Comparison of ENCODE assay signal across 14 cellular contexts in the genomic region with DNA sequence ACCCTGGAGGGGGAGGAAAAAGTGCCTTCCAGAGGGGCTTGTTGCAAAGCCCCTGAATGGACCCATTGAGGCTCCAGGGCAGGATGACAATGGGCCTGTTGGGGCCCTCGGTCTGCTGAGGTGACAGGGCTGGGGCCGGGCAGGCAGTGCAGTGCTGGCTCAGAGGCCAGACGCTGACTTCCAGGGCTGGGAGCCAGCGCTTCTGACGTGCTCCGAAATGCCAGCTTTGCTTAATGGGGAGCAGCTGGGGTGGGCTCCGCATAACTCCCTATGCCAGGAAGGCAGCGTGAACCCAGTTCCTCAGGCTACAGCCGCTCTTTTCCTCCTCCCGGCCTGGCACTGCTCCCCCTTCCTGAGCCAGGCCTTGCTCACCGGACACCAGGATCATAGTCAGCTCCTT. TPM values are rescaled to one million over a fixed set of nuclear protein-coding genes. Genes with fewer than 3 reads are reported as not detected.
A peak's percentile ranks its signal among the peaks of the same experiment; 100 is the strongest.
DNase-seq lines count a peak whose midpoint lies in the region; ATAC-seq, FAIRE-seq and TF ChIP-seq lines count a peak whose summit lies in the region.
"Had no signal": no experiment of that assay in that cellular context is flagged by ENCODE, and none has a peak within 500 bp of the region (broad histone marks: within the 10 kb centered on the region; RNA-seq: fewer than 3 reads in every experiment).

No MANE protein-coding gene starts in this region.

- H3K4me1 ChIP-seq in esophagus muscularis mucosa (peaks cover 49 to 94% (median 91%) of the 10 kb centered on the region in 4 donors), tibial artery (peaks cover 12 to 100% (median 77%) of the 10 kb centered on the region in 4 donors)

- no peak for FAIRE-seq in D721Med (lab: Jason Lieb, UNC)
- FAIRE-seq: endothelial cell of umbilical vein had no signal

- no peak for TF ChIP-seq EP300 in esophagus muscularis mucosa (IDR thresholded peaks at IDR 0.05)

- H3K36me3 ChIP-seq in esophagus muscularis mucosa (no peaks in the 10 kb centered on the region), tibial artery (no peaks in the 10 kb centered on the region)

- TF ChIP-seq CTCF in esophagus muscularis mucosa (IDR thresholded peaks at IDR 0.05) (no peak), tibial artery (IDR thresholded peaks at IDR 0.05) (no peak), D721Med (IDR thresholded peaks at IDR 0.05; ENCODE audit: insufficient read depth, missing control alignments) (no peak)

- intact Hi-C loops in esophagus muscularis mucosa (cut with DNase I) = no loop called here
- intact Hi-C loops in tibial artery (cut with DNase I; ENCODE audit: low total_unique reads) = no loop called here

- TF ChIP-seq POLR2A in esophagus muscularis mucosa (IDR thresholded peaks at IDR 0.05; ENCODE audit: low read depth) = no peak

- H3K27ac ChIP-seq in esophagus muscularis mucosa (replicated peaks in 1 of 4) (peak overlapping the region; percentile 77 to 80 (median 78)), layer of hippocampus (ENCODE audit: low read depth, low read length) (peak overlapping the region; percentile 23), tibial artery (peak overlapping the region; percentile 77 to 98)
- H3K27ac ChIP-seq: C4-2B had no signal

- H3K9me3 ChIP-seq in esophagus muscularis mucosa (no peaks in the 10 kb centered on the region), tibial artery (no peaks in the 10 kb centered on the region)

- H3K27me3 ChIP-seq in esophagus muscularis mucosa (no peaks in the 10 kb centered on the region), layer of hippocampus (ENCODE audit: control insufficient read depth, insufficient read depth, low read length) (no peaks in the 10 kb centered on the region), tibial artery (no peaks in the 10 kb centered on the region)

- WGBS in esophagus muscularis mucosa = 60% methylated on average over 8 of the region's 11 CpGs

- ATAC-seq in HG02588 (IDR thresholded peaks at IDR 0.05; ENCODE audit: unreplicated experiment) (no peak), GM19455 (IDR thresholded peaks at IDR 0.05; ENCODE audit: unreplicated experiment) (no peak)

- DNase-seq in NCI-H446 (lab: John Stamatoyannopoulos, UW) (peak; percentile 79 to 95), esophagus muscularis mucosa (ENCODE audit: extremely low spot score) (no peak), tibial artery (peak; percentile 48 to 92), D721Med (ENCODE audit: insufficient read length, low spot score) (no peak), NCI-H146 treated with DMSO at 0.1 percent for 48 hours (lab: John Stamatoyannopoulos, UW; ENCODE audit: unreplicated experiment) (no peak)
- DNase-seq: activated CD4-positive, alpha-beta T cell treated with anti-CD3 and anti-CD28 coated beads, Interleukin-2, amount 50 U/mL, for 1 hour; activated T-cell treated with anti-CD3 and anti-CD28 coated beads, Interleukin-2, amount 50 U/mL, for 1 hour; central memory CD4-positive, alpha-beta T cell; NCI-H1930 had no signal

- H3K4me3 ChIP-seq in esophagus muscularis mucosa (no peak overlapping the region), tibial artery (peak overlapping the region in 1 of 2 donors; percentile 19)

RNA-seq across cellular contexts. Expression of gene NAV2, which starts 17.7 kb away (rescaled TPM):
- total RNA-seq in esophagus muscularis mucosa = 10 to 100 TPM; 21.9 to 57.0 (median 37.5) TPM

Comparison
In these comparisons a context has a peak if more than half of its experiments do, and no peak if none do; other contexts are left out.
1. DNase-seq: peak in NCI-H446 (2 of 2) and tibial artery (2 of 2); none in esophagus muscularis mucosa (single experiment), D721Med (single experiment) and NCI-H146 treated with DMSO at 0.1 percent for 48 hours (single experiment).
2. H3K27ac ChIP-seq: peak in every context shown above with its lines; median percentile 88 in tibial artery; 78 in esophagus muscularis mucosa; 23 in layer of hippocampus.